Comparison of ENCODE assay signal across 16 cellular contexts in the genomic region with DNA sequence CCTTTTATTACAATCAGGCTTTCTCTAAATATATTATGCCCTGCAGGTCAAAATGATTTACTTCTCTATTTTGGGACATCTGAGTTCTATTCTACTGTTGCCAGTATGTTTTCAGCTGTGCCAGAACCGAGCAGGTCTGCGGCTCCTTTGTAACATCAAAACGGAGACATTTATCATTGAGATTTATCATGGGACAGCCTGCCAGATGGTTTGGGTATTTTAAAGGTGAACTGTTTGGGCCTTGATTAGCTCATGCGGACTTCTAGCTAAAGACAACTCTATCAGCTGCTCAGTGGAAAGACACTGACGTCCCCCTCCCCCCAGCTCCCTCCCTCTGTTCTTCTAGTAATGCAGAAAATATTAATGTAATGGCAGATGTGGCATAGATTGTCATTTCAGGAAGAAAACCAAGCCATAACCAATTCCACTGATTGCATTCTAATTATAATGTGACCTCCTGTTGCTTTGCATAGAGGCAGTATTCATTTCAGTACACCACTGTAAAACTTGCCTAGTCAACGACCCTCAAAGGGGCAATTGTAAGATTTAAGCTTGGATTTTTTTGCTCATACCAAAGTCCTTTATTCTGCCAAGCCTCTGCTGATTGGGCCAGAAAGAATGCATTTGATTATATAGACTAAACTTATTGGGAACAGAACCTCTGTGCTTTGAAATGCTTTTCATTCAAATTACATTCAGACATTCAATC.
DNase-seq lines count a peak whose midpoint lies in the region; ATAC-seq and TF ChIP-seq lines count a peak whose summit lies in the region.
"Had no signal": no experiment of that assay in that cellular context is flagged by ENCODE, and none has a peak within 500 bp of the region (broad histone marks: within the 10 kb centered on the region; RNA-seq: fewer than 3 reads in every experiment).

No MANE protein-coding gene starts in this region.

- no CpG with 5 or more reads among the region's 6 CpGs for WGBS in trophoblast cell (ENCODE audit: extremely low coverage, insufficient coverage, insufficient read length)

- no peaks in the 10 kb centered on the region for H3K79me1 ChIP-seq in trophoblast cell (ENCODE audit: low read length)

- H3K4me2 ChIP-seq in trophoblast cell (ENCODE audit: low read length), result no peak overlapping the region

- no peak overlapping the region for H3K9ac ChIP-seq in skeletal muscle tissue (ENCODE audit: low read depth in 1 of 3, low read length in 3 of 3)
- H3K9ac ChIP-seq in trophoblast cell (ENCODE audit: low read length), result no peak overlapping the region

- H4K91ac ChIP-seq in trophoblast cell (ENCODE audit: low read depth, low read length), result no peak overlapping the region

- TF ChIP-seq CTCF in ascending aorta (IDR thresholded peaks at IDR 0.05), result peak in 1 of 3 experiments; percentile 2
- TF ChIP-seq CTCF in right atrium auricular region (IDR thresholded peaks at IDR 0.05), result no peak

- no peak overlapping the region for H3K18ac ChIP-seq in trophoblast cell (ENCODE audit: low read length)

- H3K4ac ChIP-seq in trophoblast cell (ENCODE audit: low read depth, low read length), result no peak overlapping the region

- H3K27ac ChIP-seq in ascending aorta (peak overlapping the region; percentile 91 to 92), right atrium auricular region (peak overlapping the region; percentile 39 to 78), skeletal muscle tissue (ENCODE audit: low read depth, low read length) (peak overlapping the region; percentile 15), trophoblast cell (ENCODE audit: low read depth, low read length) (no peak overlapping the region)
- H3K27ac ChIP-seq: SJSA1 had no signal

- no peak overlapping the region for H2BK120ac ChIP-seq in trophoblast cell (ENCODE audit: insufficient read depth, low read length, poor library complexity)

- no peak overlapping the region for H2AFZ ChIP-seq in trophoblast cell (ENCODE audit: insufficient read depth, low read length, poor library complexity)

- H3K79me2 ChIP-seq in trophoblast cell (ENCODE audit: control insufficient read depth, insufficient read depth, low read length, poor library complexity), result no peaks in the 10 kb centered on the region

- H3K4me1 ChIP-seq in ascending aorta, result peaks cover 17 to 47% of the 10 kb centered on the region in 2 donors
- H3K4me1 ChIP-seq in right atrium auricular region, result peaks cover 0 to 54% of the 10 kb centered on the region in 2 donors
- peaks cover 9 to 11% (median 9%) of the 10 kb centered on the region in 3 donors for H3K4me1 ChIP-seq in skeletal muscle tissue (ENCODE audit: control insufficient read depth in 3 of 3, insufficient read depth in 3 of 3, low read length in 3 of 3)
- H3K4me1 ChIP-seq in trophoblast cell (ENCODE audit: control insufficient read depth in 1 of 2, insufficient read depth in 2 of 2, low read length in 2 of 2), result peaks cover 0 to 5% of the 10 kb centered on the region in 2 experiments
- H3K4me1 ChIP-seq: SJSA1 had no signal

- no peak overlapping the region for H2AK5ac ChIP-seq in trophoblast cell (ENCODE audit: low read length)

- H2BK5ac ChIP-seq in trophoblast cell (ENCODE audit: low read depth, low read length, poor library complexity), result no peak overlapping the region

- intact Hi-C loops in ascending aorta (cut with DNase I), result loop anchor here (1.0 to 10.0 kb wide), 6 partner anchors 31 to 993 kb away; a partner anchor contains a TSS

- no peak for ATAC-seq in GM18519 (IDR thresholded peaks at IDR 0.05; ENCODE audit: low FRiP score, unreplicated experiment)
- ATAC-seq: activated T-cell treated with anti-CD3 and anti-CD28 coated beads, Interleukin-2, amount 50 U/mL, for 4 hours had no signal

- H3K23ac ChIP-seq in trophoblast cell (ENCODE audit: low read length), result no peak overlapping the region

- H4K12ac ChIP-seq in trophoblast cell (ENCODE audit: low read depth, low read length), result no peak overlapping the region

- DNase-seq in NCI-H1694 (lab: John Stamatoyannopoulos, UW), result peak; percentile 94
- DNase-seq in ascending aorta (ENCODE audit: low spot score in 2 of 2), result no peak
- no peak for DNase-seq in right atrium auricular region (ENCODE audit: low spot score)
- no peak for DNase-seq in kidney tubule cell (ENCODE audit: low spot score)
- DNase-seq in activated gamma-delta T cell treated with Interleukin-2 at 50 U/mL for 16 hours, result no peak
- no peak for DNase-seq in trophoblast cell
- DNase-seq: activated CD4-positive, alpha-beta T cell treated with anti-CD3 and anti-CD28 coated beads, Interleukin-2, amount 50 U/mL, for 48 hours; activated T-cell treated with anti-CD3 and anti-CD28 coated beads, Interleukin-2, amount 50 U/mL, for 4 hours; cortex of kidney; head of caudate nucleus; NCI-H1092; NCI-H226; substantia nigra had no signal

- H3K27me3 ChIP-seq in ascending aorta (no peaks in the 10 kb centered on the region), right atrium auricular region (no peaks in the 10 kb centered on the region), skeletal muscle tissue (ENCODE audit: control insufficient read depth in 3 of 3, insufficient read depth in 3 of 3, low read length in 3 of 3) (no peaks in the 10 kb centered on the region), trophoblast cell (ENCODE audit: insufficient read depth, low read length) (no peaks in the 10 kb centered on the region)
- H3K27me3 ChIP-seq: SJSA1 had no signal

- no peak overlapping the region for H4K8ac ChIP-seq in trophoblast cell (ENCODE audit: low read depth, low read length)

- no peaks in the 10 kb centered on the region for H3K36me3 ChIP-seq in ascending aorta
- no peaks in the 10 kb centered on the region for H3K36me3 ChIP-seq in right atrium auricular region
- no peaks in the 10 kb centered on the region for H3K36me3 ChIP-seq in skeletal muscle tissue (ENCODE audit: control insufficient read depth in 3 of 3, insufficient read depth in 3 of 3, low read length in 3 of 3)
- no peaks in the 10 kb centered on the region for H3K36me3 ChIP-seq in trophoblast cell (ENCODE audit: control insufficient read depth in 1 of 2, insufficient read depth in 2 of 2, low read length in 2 of 2)
- H3K36me3 ChIP-seq: SJSA1 had no signal

- no peak overlapping the region for H2BK12ac ChIP-seq in trophoblast cell (ENCODE audit: low read length)

- H3K4me3 ChIP-seq in ascending aorta, result peak overlapping the region in 1 of 2 donors; percentile 16
- H3K4me3 ChIP-seq in right atrium auricular region, result no peak overlapping the region
- H3K4me3 ChIP-seq in skeletal muscle tissue (ENCODE audit: low read length in 3 of 3), result peak overlapping the region in 1 of 3 donors; percentile 21
- H3K4me3 ChIP-seq in trophoblast cell (ENCODE audit: low read depth, low read length), result no peak overlapping the region
- H3K4me3 ChIP-seq: SJSA1 had no signal

- no peak overlapping the region for H3K14ac ChIP-seq in trophoblast cell (ENCODE audit: low read length)

- H3K9me3 ChIP-seq in ascending aorta, result no peaks in the 10 kb centered on the region
- no peaks in the 10 kb centered on the region for H3K9me3 ChIP-seq in right atrium auricular region
- no peaks in the 10 kb centered on the region for H3K9me3 ChIP-seq in skeletal muscle tissue (ENCODE audit: control insufficient read depth in 3 of 3, low read length in 3 of 3)
- no peaks in the 10 kb centered on the region for H3K9me3 ChIP-seq in trophoblast cell (ENCODE audit: insufficient read depth, low read depth, low read length)
- H3K9me3 ChIP-seq: SJSA1 had no signal
